In the genomic region with DNA sequence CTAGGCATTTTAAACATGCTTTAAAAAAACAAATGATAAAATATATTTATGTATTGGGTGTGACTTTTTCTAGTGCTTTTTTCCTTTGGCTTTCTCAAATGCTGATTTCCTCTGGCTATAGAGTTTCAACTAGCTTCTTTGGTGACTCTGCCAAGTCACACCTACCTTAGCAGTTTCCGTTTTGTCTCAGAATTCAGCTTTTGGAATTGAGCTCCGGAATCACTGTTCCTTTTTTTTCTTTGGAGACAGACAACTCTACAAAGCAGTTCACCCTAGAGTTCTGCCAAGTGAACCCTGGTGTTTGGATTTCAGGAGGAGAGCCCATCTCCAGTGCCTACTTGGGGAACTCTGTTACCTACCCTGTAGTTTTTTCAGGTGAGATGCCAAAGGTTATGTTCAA, we compare ENCODE assay signal across 8 cellular contexts.
A peak's percentile ranks its signal among the peaks of the same experiment; 100 is the strongest.
DNase-seq lines count a peak whose midpoint lies in the region; ATAC-seq and TF ChIP-seq lines count a peak whose summit lies in the region.

No MANE protein-coding gene starts in this region.

- intact Hi-C loops in activated CD4-positive, alpha-beta memory T cell treated with anti-CD3 and anti-CD28 coated beads for 36 hours (cut with micrococcal nuclease) = loop anchor here (1.0 to 5.0 kb wide), 2 partner anchors 265 to 316 kb away; partner anchors contain the start of genes CCDC148 and PKP4

- CTCF ChIA-PET in activated CD4-positive, alpha-beta memory T cell treated with anti-CD3 and anti-CD28 coated beads for 36 hours (lab: Charles Lee) = interaction anchor here (1.1 kb wide), 1 partner anchor 158 kb away, joined by 3 read pairs; no protein-coding TSS in a partner anchor

- H3K4me3 Mint-ChIP-seq in naive thymus-derived CD8-positive, alpha-beta T cell = peak overlapping the region; percentile 43 to 76 (median 60)
- H3K4me3 Mint-ChIP-seq in activated CD4-positive, alpha-beta memory T cell treated with anti-CD3 and anti-CD28 coated beads for 36 hours = no peak overlapping the region

- POLR2A ChIA-PET in naive thymus-derived CD8-positive, alpha-beta T cell (lab: Charles Lee) = no interaction called here
- POLR2A ChIA-PET in activated CD4-positive, alpha-beta memory T cell treated with anti-CD3 and anti-CD28 coated beads for 36 hours (lab: Charles Lee) = no interaction called here

- H3K4me2 ChIP-seq in OCI-LY3 (ENCODE audit: low read length) = peak overlapping the region; percentile 69

- H2AFZ ChIP-seq in OCI-LY3 (ENCODE audit: low read depth, low read length) = no peak overlapping the region

- H3K27me3 Mint-ChIP-seq in naive thymus-derived CD8-positive, alpha-beta T cell = peaks cover under 1 to 22% (median 11%) of the 10 kb centered on the region in 5 donors
- H3K27me3 Mint-ChIP-seq in activated CD4-positive, alpha-beta memory T cell treated with anti-CD3 and anti-CD28 coated beads for 36 hours = peaks cover 17% of the 10 kb centered on the region

- no peaks in the 10 kb centered on the region for H3K9me3 Mint-ChIP-seq in naive thymus-derived CD8-positive, alpha-beta T cell
- no peaks in the 10 kb centered on the region for H3K9me3 Mint-ChIP-seq in activated CD4-positive, alpha-beta memory T cell treated with anti-CD3 and anti-CD28 coated beads for 36 hours

- in situ Hi-C loops in GM13976 (cut with MboI; ENCODE audit: low sequenced_read_pairs, unreplicated experiment) = no loop called here

- H3K79me2 ChIP-seq in OCI-LY3 (ENCODE audit: low read length) = no peaks in the 10 kb centered on the region

- no peaks in the 10 kb centered on the region for H3K36me3 Mint-ChIP-seq in naive thymus-derived CD8-positive, alpha-beta T cell
- no peaks in the 10 kb centered on the region for H3K36me3 Mint-ChIP-seq in activated CD4-positive, alpha-beta memory T cell treated with anti-CD3 and anti-CD28 coated beads for 36 hours

- TF ChIP-seq CTCF in OCI-LY3 (IDR thresholded peaks at IDR 0.05; ENCODE audit: low read depth, low read length) (no peak), GM13976 (IDR thresholded peaks at IDR 0.05; ENCODE audit: borderline replicate concordance, control extremely low read depth, extremely low read depth, insufficient read depth, missing control alignments) (no peak)

- ATAC-seq in GM19025 (IDR thresholded peaks at IDR 0.05; ENCODE audit: low read depth, unreplicated experiment) (peak; percentile 22), HG02588 (IDR thresholded peaks at IDR 0.05; ENCODE audit: unreplicated experiment) (peak; percentile 36)
- ATAC-seq in naive thymus-derived CD8-positive, alpha-beta T cell = peak in 1 of 2 donors; percentile 24

- H3K27me3 ChIP-seq in OCI-LY3 (ENCODE audit: low read depth, low read length) = peaks cover 51% of the 10 kb centered on the region

- no peaks in the 10 kb centered on the region for H3K9me3 ChIP-seq in OCI-LY3 (ENCODE audit: insufficient read depth, low read length)

- H3K27ac Mint-ChIP-seq in naive thymus-derived CD8-positive, alpha-beta T cell = peak overlapping the region in 7 of 10 donors; percentile 8 to 74 (median 60)
- H3K27ac Mint-ChIP-seq in activated CD4-positive, alpha-beta memory T cell treated with anti-CD3 and anti-CD28 coated beads for 36 hours = no peak overlapping the region

- H3K4me1 Mint-ChIP-seq in naive thymus-derived CD8-positive, alpha-beta T cell = peaks cover 11 to 32% (median 31%) of the 10 kb centered on the region in 4 donors
- H3K4me1 Mint-ChIP-seq in activated CD4-positive, alpha-beta memory T cell treated with anti-CD3 and anti-CD28 coated beads for 36 hours (ENCODE audit: low read depth) = peaks cover 18% of the 10 kb centered on the region

- H3K36me3 ChIP-seq in OCI-LY3 (replicated peaks; ENCODE audit: low read depth, low read length) = no peaks in the 10 kb centered on the region

- no peaks in the 10 kb centered on the region for H4K20me1 ChIP-seq in OCI-LY3 (ENCODE audit: insufficient read depth, low read length)

- no peak overlapping the region for H3K27ac ChIP-seq in OCI-LY3 (ENCODE audit: low read length)

- DNase-seq in naive thymus-derived CD8-positive, alpha-beta T cell = no peak
- DNase-seq in activated gamma-delta T cell treated with Interleukin-2 at 50 U/mL for 16 hours (no peak), GM13976 (ENCODE audit: low spot score) (no peak), germinal center (ENCODE audit: low spot score) (no peak)
- no peak for DNase-seq in activated CD4-positive, alpha-beta memory T cell treated with anti-CD3 and anti-CD28 coated beads for 36 hours

- H3K4me3 ChIP-seq in OCI-LY3 (ENCODE audit: low read length) = peak overlapping the region; percentile 59

- H3K9ac ChIP-seq in OCI-LY3 (ENCODE audit: low read length) = no peak overlapping the region

- H3K4me1 ChIP-seq in OCI-LY3 (ENCODE audit: low read length) = peaks cover 20% of the 10 kb centered on the region
